ENCODE assay signal across 1 cellular context in genomic region chr19:48646192-48646911, GRCh38.
A peak's percentile ranks its signal among the peaks of the same experiment; 100 is the strongest.
TF ChIP-seq lines count a peak whose summit lies in the region.

No MANE protein-coding gene starts in this region.

TF ChIP-seq in GM12878, 131 proteins besides CTCF, POLR2A, EP300 and RAD21 (continues in another document):
- no peak for TF ChIP-seq POLR2AphosphoS2 (IDR thresholded peaks at IDR 0.05; ENCODE audit: low read depth, low read length)
- no peak for TF ChIP-seq MLLT1 (IDR thresholded peaks at IDR 0.05)
- TF ChIP-seq EED (IDR thresholded peaks at IDR 0.05; ENCODE audit: low read depth) = no peak; the same call in 1 of the 2 replicates
- TF ChIP-seq BCLAF1 (IDR thresholded peaks at IDR 0.05) = no peak
- TF ChIP-seq PBX3 (IDR thresholded peaks at IDR 0.05; ENCODE audit: insufficient replicate concordance, low read depth, low read length) = no peak
- TF ChIP-seq LARP7 (IDR thresholded peaks at IDR 0.05) = peak; percentile 38; the same call in 1 of the 2 replicates
- no peak for TF ChIP-seq CBFB (IDR thresholded peaks at IDR 0.05; ENCODE audit: low read depth)
- TF ChIP-seq RELB (IDR thresholded peaks at IDR 0.05; ENCODE audit: low read depth) = peak; percentile 95
- no peak for TF ChIP-seq KDM1A (IDR thresholded peaks at IDR 0.05; ENCODE audit: borderline replicate concordance)
- TF ChIP-seq ATF7 (IDR thresholded peaks at IDR 0.05; ENCODE audit: low read depth) = no peak
- TF ChIP-seq DPF2 (IDR thresholded peaks at IDR 0.05) = peak; percentile 59
- no peak; the same call in none of the 2 replicates for TF ChIP-seq HDGF (IDR thresholded peaks at IDR 0.05)
- TF ChIP-seq RAD51 (IDR thresholded peaks at IDR 0.05) = no peak
- TF ChIP-seq CBX3 (IDR thresholded peaks at IDR 0.05; ENCODE audit: borderline replicate concordance, low read depth) = no peak
- no peak for TF ChIP-seq CREM (IDR thresholded peaks at IDR 0.05; ENCODE audit: low read depth)
- peak; percentile 53; the same call in 1 of the 2 replicates for TF ChIP-seq MAX (IDR thresholded peaks at IDR 0.05; ENCODE audit: low read depth, low read length)
- TF ChIP-seq BHLHE40 (IDR thresholded peaks at IDR 0.05; ENCODE audit: borderline replicate concordance in 1 of 2, low read depth in 2 of 2, low read length in 1 of 2) = peak in 1 of 2 experiments; percentile 54; a peak in 2 of 4 replicates
- no peak for TF ChIP-seq ZNF217 (IDR thresholded peaks at IDR 0.05)
- no peak for TF ChIP-seq CHD4 (IDR thresholded peaks at IDR 0.05)
- no peak for TF ChIP-seq RUNX3 (IDR thresholded peaks at IDR 0.05; ENCODE audit: low read length)
- TF ChIP-seq HCFC1 (IDR thresholded peaks at IDR 0.05; ENCODE audit: low read length) = no peak; the same call in 1 of the 2 replicates
- peak; percentile 49; the same call in 1 of the 2 replicates for TF ChIP-seq SMC3 (IDR thresholded peaks at IDR 0.05; ENCODE audit: borderline replicate concordance, low read length)
- TF ChIP-seq RFX5 (IDR thresholded peaks at IDR 0.05; ENCODE audit: low read depth, low read length) = no peak
- TF ChIP-seq MYC (IDR thresholded peaks at IDR 0.05; ENCODE audit: insufficient read depth, insufficient read length, insufficient replicate concordance, low read length, severe bottlenecking) = no peak
- no peak for TF ChIP-seq BCL3 (IDR thresholded peaks at IDR 0.05; ENCODE audit: borderline replicate concordance, insufficient read depth, low read depth, low read length, poor library complexity, severe bottlenecking)
- TF ChIP-seq JUNB (IDR thresholded peaks at IDR 0.05) = no peak
- TF ChIP-seq STAT1 (conservative IDR thresholded peaks at IDR 0.05) = no peak
- TF ChIP-seq MXI1 (IDR thresholded peaks at IDR 0.05; ENCODE audit: low read depth, low read length) = peak; percentile 30; the same call in 1 of the 2 replicates
- TF ChIP-seq MEF2A (IDR thresholded peaks at IDR 0.05; ENCODE audit: insufficient read depth, low read depth, low read length) = 0 out of 2 replicates have a peak, but pooled peaks have one; percentile 48
- TF ChIP-seq USF2 (IDR thresholded peaks at IDR 0.05; ENCODE audit: borderline replicate concordance, low read depth, low read length) = no peak
- TF ChIP-seq ZZZ3 (IDR thresholded peaks at IDR 0.05; ENCODE audit: control insufficient read depth, insufficient read length, low read depth) = no peak
- peak; percentile 69 to 84 for TF ChIP-seq IKZF2 (IDR thresholded peaks at IDR 0.05)
- no peak for TF ChIP-seq IRF5 (IDR thresholded peaks at IDR 0.05; ENCODE audit: borderline replicate concordance)
- TF ChIP-seq PRDM15 (CRISPR knock-in tag; IDR thresholded peaks at IDR 0.05) = no peak
- TF ChIP-seq EZH2 (IDR thresholded peaks at IDR 0.05; ENCODE audit: borderline replicate concordance, control insufficient read depth, low read depth, low read length) = no peak
- TF ChIP-seq SRF (IDR thresholded peaks at IDR 0.05; ENCODE audit: low read depth in 2 of 2, low read length in 2 of 2) = 0 out of 4 replicates have a peak, but pooled peaks of 1 of the 2 experiments have one; percentile 48
- TF ChIP-seq POU2F2 (IDR thresholded peaks at IDR 0.05; ENCODE audit: borderline replicate concordance, low read depth, low read length) = 0 out of 3 replicates have a peak, but pooled peaks have one; percentile 9
- TF ChIP-seq ZNF592 (IDR thresholded peaks at IDR 0.05) = no peak; the same call in 1 of the 2 replicates
